8 cellular contexts compared by ENCODE assay signal in the genomic region with DNA sequence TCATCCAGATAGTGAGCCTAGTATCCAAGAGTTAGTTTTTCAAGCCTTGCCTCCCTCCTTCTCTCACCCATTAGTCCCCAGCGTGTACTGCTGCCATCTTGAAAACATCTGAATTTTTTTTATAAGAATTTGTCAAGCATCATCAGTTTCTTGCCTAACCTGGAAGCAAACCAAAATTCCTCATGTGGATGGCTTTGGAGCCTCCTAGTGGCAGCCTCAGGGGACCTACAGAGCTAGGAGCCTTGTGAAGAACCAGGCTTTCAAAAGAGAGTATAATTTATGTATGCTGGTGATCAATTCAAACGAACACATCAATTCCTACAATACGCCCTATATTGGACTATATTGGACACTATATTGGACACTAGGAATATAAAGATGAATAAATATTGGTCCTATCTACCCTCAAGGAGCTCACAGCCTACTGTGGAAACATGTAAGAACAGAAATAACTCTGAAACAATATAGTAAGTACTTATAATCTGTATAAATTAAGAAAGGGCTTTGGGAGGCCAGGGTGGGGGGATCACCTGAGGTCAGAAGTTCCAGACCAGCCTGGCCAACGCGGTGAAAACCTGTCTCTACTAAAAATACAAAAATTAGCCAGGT.
A peak's percentile ranks its signal among the peaks of the same experiment; 100 is the strongest.
DNase-seq lines count a peak whose midpoint lies in the region; ATAC-seq and TF ChIP-seq lines count a peak whose summit lies in the region.

No MANE protein-coding gene starts in this region.

- H3K27me3 Mint-ChIP-seq in activated CD4-positive, alpha-beta memory T cell treated with anti-CD3 and anti-CD28 coated beads for 36 hours: peaks cover 2% of the 10 kb centered on the region

- H3K36me3 ChIP-seq in left ventricle myocardium inferior: no peaks in the 10 kb centered on the region

- H3K4me1 Mint-ChIP-seq in activated CD4-positive, alpha-beta memory T cell treated with anti-CD3 and anti-CD28 coated beads for 36 hours (ENCODE audit: low read depth): no peaks in the 10 kb centered on the region

- no peak overlapping the region for H3K4me3 ChIP-seq in left ventricle myocardium inferior

- TF ChIP-seq CTCF in left ventricle myocardium inferior (IDR thresholded peaks at IDR 0.05; ENCODE audit: borderline replicate concordance): peak; percentile 63

- POLR2A ChIA-PET in activated CD4-positive, alpha-beta memory T cell treated with anti-CD3 and anti-CD28 coated beads for 36 hours (lab: Charles Lee): no interaction called here

- H3K4me1 ChIP-seq in left ventricle myocardium inferior: no peaks in the 10 kb centered on the region

- H3K4me3 Mint-ChIP-seq in activated CD4-positive, alpha-beta memory T cell treated with anti-CD3 and anti-CD28 coated beads for 36 hours: no peak overlapping the region

- no peaks in the 10 kb centered on the region for H3K9me3 ChIP-seq in left ventricle myocardium inferior (replicated peaks)

- DNase-seq in left ventricle myocardium inferior (no peak), cardiac septum (ENCODE audit: low spot score) (no peak), NCI-H446 (lab: John Stamatoyannopoulos, UW) (peak; percentile 2 to 47), epithelial cell of prostate (ENCODE audit: low read depth, low spot score) (peak; percentile 5), posterior cingulate gyrus (peak in 6 of 10 donors; percentile 16 to 83 (median 37))
- DNase-seq in activated T-cell treated with anti-CD3 and anti-CD28 coated beads, Interleukin-2, amount 50 U/mL, for 48 hours: no peak
- DNase-seq in activated CD4-positive, alpha-beta memory T cell treated with anti-CD3 and anti-CD28 coated beads for 36 hours: no peak

- H3K9me3 Mint-ChIP-seq in activated CD4-positive, alpha-beta memory T cell treated with anti-CD3 and anti-CD28 coated beads for 36 hours: no peaks in the 10 kb centered on the region

- no peak for ATAC-seq in GM21576 (IDR thresholded peaks at IDR 0.05; ENCODE audit: unreplicated experiment)

- no peak overlapping the region for H3K27ac ChIP-seq in left ventricle myocardium inferior (replicated peaks)
- H3K27ac ChIP-seq in epithelial cell of prostate: no peak overlapping the region

- CTCF ChIA-PET in activated CD4-positive, alpha-beta memory T cell treated with anti-CD3 and anti-CD28 coated beads for 36 hours (lab: Charles Lee): no interaction called here

- intact Hi-C loops in left ventricle myocardium inferior (cut with micrococcal nuclease): no loop called here
- intact Hi-C loops in cardiac septum (cut with DNase I): no loop called here
- intact Hi-C loops in posterior cingulate gyrus (cut with DNase I): loop anchor here (2.0 kb wide), 1 partner anchor 705 kb away; no protein-coding TSS in a partner anchor
- intact Hi-C loops in activated CD4-positive, alpha-beta memory T cell treated with anti-CD3 and anti-CD28 coated beads for 36 hours (cut with micrococcal nuclease): no loop called here

- H3K27ac Mint-ChIP-seq in activated CD4-positive, alpha-beta memory T cell treated with anti-CD3 and anti-CD28 coated beads for 36 hours: no peak overlapping the region

- H3K27me3 ChIP-seq in left ventricle myocardium inferior (ENCODE audit: low read depth): peaks cover 22% of the 10 kb centered on the region

- H3K36me3 Mint-ChIP-seq in activated CD4-positive, alpha-beta memory T cell treated with anti-CD3 and anti-CD28 coated beads for 36 hours: no peaks in the 10 kb centered on the region

Comparison
In these comparisons a context has a peak if more than half of its experiments do, and no peak if none do; other contexts are left out.
1. DNase-seq: peak in NCI-H446 (2 of 2), epithelial cell of prostate (single experiment) and posterior cingulate gyrus (6 of 10); none in left ventricle myocardium inferior (single experiment), cardiac septum (single experiment), activated T-cell treated with anti-CD3 and anti-CD28 coated beads, Interleukin-2, amount 50 U/mL, for 48 hours (0 of 2) and activated CD4-positive, alpha-beta memory T cell treated with anti-CD3 and anti-CD28 coated beads for 36 hours (single experiment).